In genomic region chr16:17345043-17345442, GRCh38 we compare ENCODE assay signal across 11 cellular contexts.
DNase-seq lines count a peak whose midpoint lies in the region; ATAC-seq and TF ChIP-seq lines count a peak whose summit lies in the region.
"Had no signal": no experiment of that assay in that cellular context is flagged by ENCODE, and none has a peak within 500 bp of the region (broad histone marks: within the 10 kb centered on the region; RNA-seq: fewer than 3 reads in every experiment).

No MANE protein-coding gene starts in this region.

- TF ChIP-seq CTCF in lower leg skin (IDR thresholded peaks at IDR 0.05) (no peak), upper lobe of right lung (IDR thresholded peaks at IDR 0.05) (no peak), HFFc6 (IDR thresholded peaks at IDR 0.05) (no peak)

- H3K4me3 ChIP-seq in lower leg skin (ENCODE audit: low read depth, poor library complexity, severe bottlenecking) (no peak overlapping the region), upper lobe of right lung (no peak overlapping the region)

- no peak for TF ChIP-seq POLR2A in lower leg skin (IDR thresholded peaks at IDR 0.05)

- no peaks in the 10 kb centered on the region for H3K27me3 Mint-ChIP-seq in activated naive CD4-positive, alpha-beta T cell treated with anti-CD3 and anti-CD28 coated beads, Interleukin-2, amount 50 U/mL, for 24 hours
- H3K27me3 Mint-ChIP-seq in activated T-helper 2 cell treated with anti-CD3 and anti-CD28 coated beads, Interferon-gamma antibody, Interleukin-2, Interleukin-4, amounts not matched to agents 10 μg/mL and 5 μg/mL and 100 μg/mL, durations not matched to agents 14 hours and 24 hours and 36 hours (ENCODE audit: low read depth): no peaks in the 10 kb centered on the region
- no peaks in the 10 kb centered on the region for H3K27me3 Mint-ChIP-seq in HFFc6 (ENCODE audit: insufficient read depth)

- peak; percentile 67 for ATAC-seq in upper lobe of right lung
- ATAC-seq in HG03159 (IDR thresholded peaks at IDR 0.05; ENCODE audit: unreplicated experiment): no peak
- no peak for ATAC-seq in HG02610 (IDR thresholded peaks at IDR 0.05; ENCODE audit: unreplicated experiment)

- no peaks in the 10 kb centered on the region for H3K9me3 ChIP-seq in upper lobe of right lung

- no peaks in the 10 kb centered on the region for H3K9me3 Mint-ChIP-seq in activated naive CD4-positive, alpha-beta T cell treated with anti-CD3 and anti-CD28 coated beads, Interleukin-2, amount 50 U/mL, for 24 hours
- no peaks in the 10 kb centered on the region for H3K9me3 Mint-ChIP-seq in activated T-helper 2 cell treated with anti-CD3 and anti-CD28 coated beads, Interferon-gamma antibody, Interleukin-2, Interleukin-4, amounts not matched to agents 10 μg/mL and 5 μg/mL and 100 μg/mL, durations not matched to agents 14 hours and 24 hours and 36 hours
- H3K9me3 Mint-ChIP-seq in HFFc6: no peaks in the 10 kb centered on the region

- H3K4me1 ChIP-seq in upper lobe of right lung: peaks cover 51% of the 10 kb centered on the region

- H3K36me3 ChIP-seq in upper lobe of right lung: no peaks in the 10 kb centered on the region

- WGBS in lower leg skin, 2 donors: 27 to 30% methylated on average over 5 of the region's 5 CpGs

- no peak overlapping the region for H3K4me3 Mint-ChIP-seq in activated naive CD4-positive, alpha-beta T cell treated with anti-CD3 and anti-CD28 coated beads, Interleukin-2, amount 50 U/mL, for 24 hours
- no peak overlapping the region for H3K4me3 Mint-ChIP-seq in activated T-helper 2 cell treated with anti-CD3 and anti-CD28 coated beads, Interferon-gamma antibody, Interleukin-2, Interleukin-4, amounts not matched to agents 10 μg/mL and 5 μg/mL and 100 μg/mL, durations not matched to agents 14 hours and 24 hours and 36 hours (ENCODE audit: low read depth)
- no peak overlapping the region for H3K4me3 Mint-ChIP-seq in HFFc6

- intact Hi-C loops in activated T-helper 2 cell treated with anti-CD3 and anti-CD28 coated beads, Interferon-gamma antibody, Interleukin-2, Interleukin-4, amounts not matched to agents 10 μg/mL and 5 μg/mL and 100 μg/mL, durations not matched to agents 14 hours and 24 hours and 36 hours (cut with micrococcal nuclease): no loop called here
- intact Hi-C loops in lower leg skin (cut with DNase I; ENCODE audit: low total_unique reads) (no loop called here), upper lobe of right lung (cut with DNase I) (no loop called here)

- H3K27ac Mint-ChIP-seq in activated naive CD4-positive, alpha-beta T cell treated with anti-CD3 and anti-CD28 coated beads, Interleukin-2, amount 50 U/mL, for 24 hours: peak overlapping the region; percentile 35
- peak overlapping the region; percentile 90 for H3K27ac Mint-ChIP-seq in activated T-helper 2 cell treated with anti-CD3 and anti-CD28 coated beads, Interferon-gamma antibody, Interleukin-2, Interleukin-4, amounts not matched to agents 10 μg/mL and 5 μg/mL and 100 μg/mL, durations not matched to agents 14 hours and 24 hours and 36 hours
- H3K27ac Mint-ChIP-seq in HFFc6: no peak overlapping the region

- H3K27me3 ChIP-seq in upper lobe of right lung: no peaks in the 10 kb centered on the region

- no peak for DNase-seq in activated naive CD4-positive, alpha-beta T cell treated with anti-CD3 and anti-CD28 coated beads, Interleukin-2, amount 50 U/mL, for 16 hours
- no peak for DNase-seq in activated T-helper 2 cell treated with anti-CD3 and anti-CD28 coated beads, Interferon-gamma antibody, Interleukin-2, Interleukin-4, amounts not matched to agents 10 μg/mL and 5 μg/mL and 100 μg/mL, durations not matched to agents 14 hours and 24 hours and 36 hours (ENCODE audit: low spot score)
- DNase-seq in lower leg skin (ENCODE audit: low spot score in 2 of 2) (peak; percentile 68 to 89), upper lobe of right lung (no peak), HFFc6 (no peak)
- DNase-seq: anterior cingulate cortex, MV-4-11 had no signal

- no peak overlapping the region for H3K27ac ChIP-seq in upper lobe of right lung
- H3K27ac ChIP-seq: C4-2B had no signal

- H3K36me3 Mint-ChIP-seq in activated naive CD4-positive, alpha-beta T cell treated with anti-CD3 and anti-CD28 coated beads, Interleukin-2, amount 50 U/mL, for 24 hours: no peaks in the 10 kb centered on the region
- H3K36me3 Mint-ChIP-seq in activated T-helper 2 cell treated with anti-CD3 and anti-CD28 coated beads, Interferon-gamma antibody, Interleukin-2, Interleukin-4, amounts not matched to agents 10 μg/mL and 5 μg/mL and 100 μg/mL, durations not matched to agents 14 hours and 24 hours and 36 hours (ENCODE audit: low read depth): peaks cover 18% of the 10 kb centered on the region
- peaks cover 6% of the 10 kb centered on the region; the same call in 1 of the 2 replicates for H3K36me3 Mint-ChIP-seq in HFFc6 (ENCODE audit: low read depth)

- H3K4me1 Mint-ChIP-seq in activated naive CD4-positive, alpha-beta T cell treated with anti-CD3 and anti-CD28 coated beads, Interleukin-2, amount 50 U/mL, for 24 hours: peaks cover 84% of the 10 kb centered on the region
- H3K4me1 Mint-ChIP-seq in activated T-helper 2 cell treated with anti-CD3 and anti-CD28 coated beads, Interferon-gamma antibody, Interleukin-2, Interleukin-4, amounts not matched to agents 10 μg/mL and 5 μg/mL and 100 μg/mL, durations not matched to agents 14 hours and 24 hours and 36 hours (ENCODE audit: low read depth): peaks cover 77% of the 10 kb centered on the region
- H3K4me1 Mint-ChIP-seq in HFFc6 (ENCODE audit: low read depth): peaks cover 43% of the 10 kb centered on the region

Comparison
In these comparisons a context has a peak if more than half of its experiments do, and no peak if none do; other contexts are left out.
1. DNase-seq: peak in lower leg skin (2 of 2); none in activated naive CD4-positive, alpha-beta T cell treated with anti-CD3 and anti-CD28 coated beads, Interleukin-2, amount 50 U/mL, for 16 hours (single experiment), activated T-helper 2 cell treated with anti-CD3 and anti-CD28 coated beads, Interferon-gamma antibody, Interleukin-2, Interleukin-4, amounts not matched to agents 10 μg/mL and 5 μg/mL and 100 μg/mL, durations not matched to agents 14 hours and 24 hours and 36 hours (single experiment), upper lobe of right lung (single experiment) and HFFc6 (single experiment).